ENCODE assay signal across 7 cellular contexts in the genomic region with DNA sequence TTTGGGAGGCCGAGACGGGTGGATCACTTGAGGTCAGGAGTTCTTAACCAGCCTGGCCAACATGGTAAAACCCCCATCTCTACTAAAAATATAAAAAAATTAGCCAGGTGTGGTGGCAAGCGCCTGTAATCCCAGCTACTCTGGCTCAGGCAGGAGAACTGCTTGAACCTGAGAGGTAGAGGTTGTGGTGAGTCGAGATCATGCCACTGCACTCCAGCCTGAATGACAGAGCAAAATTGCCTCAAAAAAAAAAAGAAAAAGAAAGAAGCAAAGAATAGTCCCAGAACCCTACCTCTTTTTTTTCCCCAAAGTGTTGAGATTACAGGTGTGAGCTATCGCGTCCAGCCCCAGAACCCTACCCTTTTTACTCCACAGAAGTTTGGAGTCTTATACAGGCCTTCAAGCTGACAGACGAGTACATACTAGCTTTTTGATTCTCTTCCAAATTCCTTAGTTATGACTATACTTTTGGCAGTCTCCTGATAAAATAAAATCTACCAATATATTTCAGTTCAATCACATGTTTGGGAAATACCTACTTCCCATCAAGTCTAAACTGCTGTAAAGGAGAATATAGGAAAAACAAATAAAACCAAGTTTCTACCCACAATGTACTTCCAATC. TPM values are rescaled to one million over a fixed set of nuclear protein-coding genes. Genes with fewer than 3 reads are reported as not detected.
A peak's percentile ranks its signal among the peaks of the same experiment; 100 is the strongest.
DNase-seq lines count a peak whose midpoint lies in the region; TF ChIP-seq lines count a peak whose summit lies in the region.
"Not testable (repeated sequence)": the region's sequence is repeated elsewhere in the genome, so short reads cannot be mapped to it uniquely, and the experiment has no call there.

No MANE protein-coding gene starts in this region.

- DNase-seq in Daoy (ENCODE audit: low read depth) (peak; percentile 18), adipocyte (ENCODE audit: low read depth) (peak; percentile 80), dermis blood vessel endothelial cell (peak; percentile 21), fibroblast of villous mesenchyme (ENCODE audit: low read depth) (peak; percentile 64), lung microvascular endothelial cell (ENCODE audit: low read depth in 2 of 2) (peak; percentile 21 to 64)

- H3K4me1 ChIP-seq in HUES64 (ENCODE audit: insufficient read depth, low read length) = peaks cover 23% of the 10 kb centered on the region
- H3K4me1 ChIP-seq in adipocyte (ENCODE audit: control insufficient read depth, insufficient read depth, low read length) = peaks cover 18% of the 10 kb centered on the region
- not testable (repeated sequence) for H3K4me1 ChIP-seq in skeletal muscle tissue (ENCODE audit: control insufficient read depth in 3 of 3, insufficient read depth in 3 of 3, low read length in 3 of 3)

- not testable (repeated sequence) for TF ChIP-seq CTCF in fibroblast of villous mesenchyme (IDR thresholded peaks at IDR 0.05; ENCODE audit: insufficient read depth, low read depth, low read length)

- 81% methylated on average over 7 of the region's 7 CpGs for WGBS in HUES64

- H3K36me3 ChIP-seq in HUES64 (ENCODE audit: insufficient read depth, low read length); adipocyte (ENCODE audit: control insufficient read depth, insufficient read depth, low read length, severe bottlenecking); skeletal muscle tissue (ENCODE audit: control insufficient read depth in 3 of 3, insufficient read depth in 3 of 3, low read length in 3 of 3): not testable (repeated sequence)

- H3K9ac ChIP-seq in HUES64 (ENCODE audit: low read depth, low read length) (peak overlapping the region; percentile 16; the same call in 1 of the 2 replicates), adipocyte (ENCODE audit: low read length) (peak overlapping the region; percentile 38)
- H3K9ac ChIP-seq in skeletal muscle tissue (ENCODE audit: low read depth in 1 of 3, low read length in 3 of 3) = not testable (repeated sequence)

- not testable (repeated sequence) for H3K9me3 ChIP-seq in HUES64 (ENCODE audit: insufficient read depth, low read depth, low read length); adipocyte (ENCODE audit: control insufficient read depth, low read length); skeletal muscle tissue (ENCODE audit: control insufficient read depth in 3 of 3, low read length in 3 of 3)

- not testable (repeated sequence) for H3K4me3 ChIP-seq in HUES64 (ENCODE audit: low read length); adipocyte (ENCODE audit: low read length); fibroblast of villous mesenchyme (ENCODE audit: low read depth, low read length); skeletal muscle tissue (ENCODE audit: low read length in 3 of 3)

- peak overlapping the region; percentile 41 for H3K27ac ChIP-seq in HUES64 (ENCODE audit: low read depth, low read length)
- peak overlapping the region; percentile 23 for H3K27ac ChIP-seq in skeletal muscle tissue (ENCODE audit: low read depth, low read length)

- not testable (repeated sequence) for H3K27me3 ChIP-seq in HUES64 (ENCODE audit: insufficient read depth, low read length); adipocyte (replicated peaks; ENCODE audit: control insufficient read depth, insufficient read depth, low read length); skeletal muscle tissue (ENCODE audit: control insufficient read depth in 3 of 3, insufficient read depth in 3 of 3, low read length in 3 of 3)

RNA-seq across cellular contexts. Expression of gene STRN, which starts 35.4 kb away (rescaled TPM):
- 12.1 and 15.2 TPM in 2 replicates for total RNA-seq in Daoy (2014; rRNA removed; shearing (Covaris generic))
- 16.8 TPM for polyA plus RNA-seq in HUES64 (2013, experiment 1 of 2)
- 19.5 TPM for polyA plus RNA-seq in HUES64 (2013, experiment 2 of 2)
- total RNA-seq in dermis blood vessel endothelial cell (24.7 and 52.0 TPM in 2 replicates), fibroblast of villous mesenchyme (14.2 and 16.4 TPM in 2 replicates), lung microvascular endothelial cell (13.7 and 19.4 TPM in 2 replicates), skeletal muscle tissue (15.7 TPM)

Comparison
In these comparisons a context has a peak if more than half of its experiments do, and no peak if none do; other contexts are left out.
1. DNase-seq: peak in every context shown above with its lines; median percentile 80 in adipocyte; 64 in fibroblast of villous mesenchyme; 42 in lung microvascular endothelial cell; 21 in dermis blood vessel endothelial cell; 18 in Daoy.